In genomic region chr5:603081-603998, GRCh38 we compare ENCODE assay signal across 1 cellular context.
TF ChIP-seq lines count a peak whose summit lies in the region.

No MANE protein-coding gene starts in this region.

TF ChIP-seq in HepG2, 621 proteins besides CTCF, POLR2A, EP300 and RAD21:
- peak; percentile 84; the same call in 1 of the 2 replicates for TF ChIP-seq HNRNPL (IDR thresholded peaks at IDR 0.05; ENCODE audit: low read depth, low read length)
- TF ChIP-seq ZNF687 (CRISPR knock-in tag; IDR thresholded peaks at IDR 0.05) = peak; percentile 21; the same call in 1 of the 2 replicates
- TF ChIP-seq NFKB2 (CRISPR knock-in tag; IDR thresholded peaks at IDR 0.05; ENCODE audit: borderline replicate concordance) = no peak
TF ChIP-seq in HepG2: peak in this region for 2.
